25 cellular contexts compared by ENCODE assay signal in genomic region chr5:80782626-80783025, GRCh38.
"Had no signal": no experiment of that assay in that cellular context is flagged by ENCODE, and none has a peak within 500 bp of the region (broad histone marks: within the 10 kb centered on the region; RNA-seq: fewer than 3 reads in every experiment).

No MANE protein-coding gene starts in this region.

- H3K9me3 Mint-ChIP-seq: stimulated activated naive B cell treated with anti-CD40 and anti-IgM and Interleukin-4, amounts not matched to agents 10 μg/mL and 1 μg/mL and 100 μg/mL, for 72 hours; T-cell; T-helper 2 cell treated with Interferon-gamma antibody and Interleukin-4, amounts not matched to agents 5 μg/mL and 100 μg/mL, for 36 hours had no signal

- ATAC-seq: naive thymus-derived CD4-positive, alpha-beta T cell; stimulated activated naive B cell treated with anti-CD40 and anti-IgM and Interleukin-4, amounts not matched to agents 10 μg/mL and 1 μg/mL and 100 μg/mL, for 72 hours; T-cell had no signal

- H3K27me3 ChIP-seq: brain microvascular endothelial cell, esophagus squamous epithelium, ovary, sigmoid colon, stomach, thyroid gland had no signal

- H3K27me3 Mint-ChIP-seq: activated naive CD8-positive, alpha-beta T cell; naive thymus-derived CD4-positive, alpha-beta T cell; progenitor cell of endocrine pancreas; stimulated activated naive B cell treated with anti-CD40 and anti-IgM and Interleukin-4, amounts not matched to agents 10 μg/mL and 1 μg/mL and 100 μg/mL, for 72 hours; T-cell had no signal

- H3K4me2 ChIP-seq: smooth muscle cell had no signal

- H3K4me1 ChIP-seq: esophagus squamous epithelium, sigmoid colon, stomach had no signal

- H3K9me3 ChIP-seq: esophagus squamous epithelium, ovary, sigmoid colon, stomach, thyroid gland had no signal

- H3K27ac Mint-ChIP-seq: activated naive CD8-positive, alpha-beta T cell; naive thymus-derived CD4-positive, alpha-beta T cell; progenitor cell of endocrine pancreas; stimulated activated naive B cell treated with anti-CD40 and anti-IgM and Interleukin-4, amounts not matched to agents 10 μg/mL and 1 μg/mL and 100 μg/mL, for 72 hours; T-cell; T-helper 2 cell treated with Interferon-gamma antibody and Interleukin-4, amounts not matched to agents 5 μg/mL and 100 μg/mL, for 36 hours had no signal

- H3K4me3 Mint-ChIP-seq: activated naive CD8-positive, alpha-beta T cell; naive thymus-derived CD4-positive, alpha-beta T cell; stimulated activated naive B cell treated with anti-CD40 and anti-IgM and Interleukin-4, amounts not matched to agents 10 μg/mL and 1 μg/mL and 100 μg/mL, for 72 hours; T-cell; T-helper 2 cell treated with Interferon-gamma antibody and Interleukin-4, amounts not matched to agents 5 μg/mL and 100 μg/mL, for 36 hours had no signal

- H3K36me3 ChIP-seq: brain microvascular endothelial cell, ovary, thyroid gland had no signal

- H3K4me3 ChIP-seq: esophagus squamous epithelium, ovary, sigmoid colon, smooth muscle cell, stomach, thyroid gland had no signal

- H3K27ac ChIP-seq: brain microvascular endothelial cell, esophagus squamous epithelium, ovary, sigmoid colon, stomach, thyroid gland had no signal

- DNase-seq: activated CD4-positive, alpha-beta T cell treated with anti-CD3 and anti-CD28 coated beads for 4 hours; activated CD4-positive, alpha-beta T cell treated with anti-CD3 and anti-CD28 coated beads, Interleukin-2, amount 50 U/mL, for 4 hours; activated effector memory CD4-positive, alpha-beta T cell treated with Interleukin-2 at 50 U/mL for 16 hours; activated naive CD4-positive, alpha-beta T cell treated with Interleukin-2 at 50 U/mL for 16 hours; activated T-cell treated with anti-CD3 and anti-CD28 coated beads for 4 hours; anterior cingulate cortex; brain microvascular endothelial cell; caudate nucleus; cortex of kidney; esophagus squamous epithelium; glutamatergic neuron; midbrain; naive thymus-derived CD4-positive, alpha-beta T cell; ovary; retina; sigmoid colon; stimulated activated CD4-positive, alpha-beta T cell treated with anti-CD3 and anti-CD28 coated beads, Interleukin-1b, Interleukin-23, amount 100 ng/mL, for 48 hours; stimulated activated naive B cell treated with anti-CD40 and anti-IgM and Interleukin-4, amounts not matched to agents 10 μg/mL and 1 μg/mL and 100 μg/mL, for 72 hours; stomach; T-cell; thyroid gland had no signal
